In genomic region chrX:138710866-138711331, GRCh38 we compare ENCODE assay signal across 12 cellular contexts. TPM values are rescaled to one million over a fixed set of nuclear protein-coding genes. Genes with fewer than 3 reads are reported as not detected.
DNase-seq lines count a peak whose midpoint lies in the region; ATAC-seq and TF ChIP-seq lines count a peak whose summit lies in the region.
"Had no signal": no experiment of that assay in that cellular context is flagged by ENCODE, and none has a peak within 500 bp of the region (broad histone marks: within the 10 kb centered on the region; RNA-seq: fewer than 3 reads in every experiment).

No MANE protein-coding gene starts in this region.

- TF ChIP-seq EP300 in neural cell (conservative IDR thresholded peaks at IDR 0.05; ENCODE audit: poor library complexity, severe bottlenecking), result no peak

- H3K4me2 ChIP-seq in neural cell (ENCODE audit: low read length), result no peak overlapping the region

- H3K4me1 ChIP-seq in esophagus (ENCODE audit: control insufficient read depth in 2 of 2, insufficient read depth in 2 of 2, low read length in 1 of 2), result no peaks in the 10 kb centered on the region
- no peaks in the 10 kb centered on the region for H3K4me1 ChIP-seq in uterus

- H3K79me2 ChIP-seq in neural cell (replicated peaks; ENCODE audit: insufficient read depth, low read length), result no peaks in the 10 kb centered on the region

- H3K4me3 ChIP-seq in esophagus (ENCODE audit: low read depth in 1 of 2, low read length in 2 of 2), result peak overlapping the region; percentile 25 to 45
- peak overlapping the region; percentile 72 for H3K4me3 ChIP-seq in neural cell (ENCODE audit: low read length)
- peak overlapping the region; percentile 39 to 54 for H3K4me3 ChIP-seq in uterus

- H4K20me1 ChIP-seq in neural cell (ENCODE audit: insufficient read depth), result no peaks in the 10 kb centered on the region

- H3K36me3 ChIP-seq in esophagus (ENCODE audit: control insufficient read depth in 2 of 2, insufficient read depth in 2 of 2, low read length in 1 of 2) (no peaks in the 10 kb centered on the region), neural cell (ENCODE audit: insufficient read depth, low read length) (no peaks in the 10 kb centered on the region), uterus (no peaks in the 10 kb centered on the region)

- H3K4me1 Mint-ChIP-seq in activated T-cell treated with anti-CD3 and anti-CD28 coated beads, Interleukin-2, amount 50 U/mL, for 72 hours (ENCODE audit: low read depth), result no peaks in the 10 kb centered on the region
- H3K4me1 Mint-ChIP-seq: activated naive CD4-positive, alpha-beta T cell treated with anti-CD3 and anti-CD28 coated beads, Interleukin-2, amount 50 U/mL, for 24 hours had no signal

- H3K27me3 ChIP-seq in esophagus (ENCODE audit: control insufficient read depth in 1 of 2, insufficient read depth in 2 of 2, low read length in 2 of 2) (peaks cover 0 to 4% of the 10 kb centered on the region in 2 donors), neural cell (ENCODE audit: insufficient read depth, low read depth, low read length) (no peaks in the 10 kb centered on the region), uterus (no peaks in the 10 kb centered on the region)

- 1 to 21% methylated on average over 47 to 49 of the region's 49 CpGs for WGBS in esophagus, 2 donors

- H3F3A ChIP-seq in neural cell (ENCODE audit: insufficient read depth, low read length, poor library complexity, severe bottlenecking), result no peaks in the 10 kb centered on the region

- H3K27me3 Mint-ChIP-seq in activated T-cell treated with anti-CD3 and anti-CD28 coated beads, Interleukin-2, amount 50 U/mL, for 72 hours (ENCODE audit: low read depth), result peaks cover 79% of the 10 kb centered on the region

- peak overlapping the region; percentile 63 for H3K9ac ChIP-seq in neural cell (ENCODE audit: low read length)

- H3K9me3 Mint-ChIP-seq in activated T-cell treated with anti-CD3 and anti-CD28 coated beads, Interleukin-2, amount 50 U/mL, for 72 hours, result peaks cover 0 to 3% of the 10 kb centered on the region in 2 donors
- H3K9me3 Mint-ChIP-seq: activated naive CD4-positive, alpha-beta T cell treated with anti-CD3 and anti-CD28 coated beads, Interleukin-2, amount 50 U/mL, for 24 hours had no signal

- H2AFZ ChIP-seq in neural cell (ENCODE audit: low read depth, low read length), result no peak overlapping the region

- no peaks in the 10 kb centered on the region for H3K9me3 ChIP-seq in esophagus (ENCODE audit: control insufficient read depth in 2 of 2, insufficient read depth in 1 of 2, low read depth in 1 of 2, low read length in 1 of 2)
- no peaks in the 10 kb centered on the region for H3K9me3 ChIP-seq in neural cell (ENCODE audit: low read length)
- no peaks in the 10 kb centered on the region for H3K9me3 ChIP-seq in uterus

- ATAC-seq in activated T-cell treated with anti-CD3 and anti-CD28 coated beads, Interleukin-2, amount 50 U/mL, for 72 hours (replicated peaks in 1 of 2), result no peak
- ATAC-seq in esophagus mucosa (no peak), GM21528 (IDR thresholded peaks at IDR 0.05; ENCODE audit: low FRiP score, unreplicated experiment) (no peak)

- peak overlapping the region; percentile 22 to 27 for H3K4me3 Mint-ChIP-seq in activated T-cell treated with anti-CD3 and anti-CD28 coated beads, Interleukin-2, amount 50 U/mL, for 72 hours
- H3K4me3 Mint-ChIP-seq: activated naive CD4-positive, alpha-beta T cell treated with anti-CD3 and anti-CD28 coated beads, Interleukin-2, amount 50 U/mL, for 24 hours had no signal

- TF ChIP-seq CTCF in neural cell (IDR thresholded peaks at IDR 0.05; ENCODE audit: poor library complexity, severe bottlenecking) (no peak), uterus (IDR thresholded peaks at IDR 0.05) (no peak)

- TF ChIP-seq POLR2A in uterus (IDR thresholded peaks at IDR 0.05), result no peak

- H3K27ac ChIP-seq in esophagus (ENCODE audit: low read depth in 2 of 2, low read length in 1 of 2), result no peak overlapping the region
- H3K27ac ChIP-seq in neural cell (ENCODE audit: low read length), result no peak overlapping the region
- peak overlapping the region; percentile 33 to 74 for H3K27ac ChIP-seq in uterus

- H3K27ac Mint-ChIP-seq in activated T-cell treated with anti-CD3 and anti-CD28 coated beads, Interleukin-2, amount 50 U/mL, for 72 hours, result no peak overlapping the region
- H3K27ac Mint-ChIP-seq: activated naive CD4-positive, alpha-beta T cell treated with anti-CD3 and anti-CD28 coated beads, Interleukin-2, amount 50 U/mL, for 24 hours had no signal

- no peak for TF ChIP-seq RAD21 in neural cell (conservative IDR thresholded peaks at IDR 0.05)

- H3K36me3 Mint-ChIP-seq in activated T-cell treated with anti-CD3 and anti-CD28 coated beads, Interleukin-2, amount 50 U/mL, for 72 hours (ENCODE audit: insufficient read depth in 2 of 2), result peaks cover 0 to 5% of the 10 kb centered on the region in 2 donors
- H3K36me3 Mint-ChIP-seq: activated naive CD4-positive, alpha-beta T cell treated with anti-CD3 and anti-CD28 coated beads, Interleukin-2, amount 50 U/mL, for 24 hours had no signal

- intact Hi-C loops in uterus (cut with DNase I; ENCODE audit: low total_unique reads), result no loop called here

- no peak for DNase-seq in activated T-cell treated with anti-CD3 and anti-CD28 coated beads, Interleukin-2, amount 50 U/mL, for 72 hours
- DNase-seq in activated T-cell treated with anti-CD3 and anti-CD28 coated beads, Interleukin-2, amount 50 U/mL, for 1 hour, result no peak
- DNase-seq in uterus, result peak; percentile 11 to 16
- no peak for DNase-seq in HT-29 (ENCODE audit: low spot score)
- DNase-seq: AML-193, foreskin melanocyte, NCI-H1436 treated with DMSO at 0.1 percent for 48 hours had no signal

- no peaks in the 10 kb centered on the region for H3K9me2 ChIP-seq in neural cell (ENCODE audit: insufficient read depth, low read length)

TF ChIP-seq in neural cell, 6 proteins besides CTCF, POLR2A, EP300 and RAD21:
- TF ChIP-seq TAF1 (IDR thresholded peaks at IDR 0.05; ENCODE audit: low read depth), result no peak
- TF ChIP-seq SMC3 (conservative IDR thresholded peaks at IDR 0.05; ENCODE audit: poor library complexity), result no peak
- no peak for TF ChIP-seq MXI1 (conservative IDR thresholded peaks at IDR 0.05; ENCODE audit: poor library complexity, severe bottlenecking)
- TF ChIP-seq REST (IDR thresholded peaks at IDR 0.05; ENCODE audit: borderline replicate concordance), result no peak
- TF ChIP-seq EZH2 (IDR thresholded peaks at IDR 0.05; ENCODE audit: borderline replicate concordance, insufficient read depth, low read length, poor library complexity, severe bottlenecking), result no peak
- no peak for TF ChIP-seq POLR2AphosphoS5 (IDR thresholded peaks at IDR 0.05)

RNA-seq across cellular contexts. Expression of gene FGF13, which starts 0.6 kb away (rescaled TPM):
- total RNA-seq in activated T-cell treated with anti-CD3 and anti-CD28 coated beads, Interleukin-2, amount 50 U/mL, for 72 hours, result not detected
- polyA plus RNA-seq in esophagus (1 to 10 TPM in 1 of 2 donors, under 1 TPM in 1; 0.49 to 1.0 TPM), neural cell (235 and 242 TPM in 2 replicates)
- polyA minus RNA-seq in neural cell, result 153 and 185 TPM in 2 replicates
- total RNA-seq in uterus (10 to 100 TPM; 15.1 to 51.7 (median 20.1) TPM), esophagus mucosa (0.40 TPM)
- not detected in 2 replicates for total RNA-seq in HT-29 (2014; rRNA removed; shearing (Covaris generic))

Comparison
In these comparisons a context has a peak if more than half of its experiments do, and no peak if none do; other contexts are left out.
1. DNase-seq: peak in uterus (2 of 2); none in activated T-cell treated with anti-CD3 and anti-CD28 coated beads, Interleukin-2, amount 50 U/mL, for 72 hours (0 of 2), activated T-cell treated with anti-CD3 and anti-CD28 coated beads, Interleukin-2, amount 50 U/mL, for 1 hour (single experiment) and HT-29 (single experiment).
2. H3K27ac ChIP-seq: peak in uterus (2 of 2); none in esophagus (0 of 2) and neural cell (single experiment).
3. RNA of gene FGF13, which starts 0.6 kb away (total RNA-seq): 15.1 to 51.7 TPM in uterus; 0.40 TPM in esophagus mucosa (single experiment), not detected in activated T-cell treated with anti-CD3 and anti-CD28 coated beads, Interleukin-2, amount 50 U/mL, for 72 hours and not detected in HT-29; every median in the first group is over 10 times any median in the second.
4. Peak in every context shown above with its lines, with median percentiles within 50 percentile points of each other: H3K4me3 ChIP-seq.